ENCODE assay signal across 26 cellular contexts in the genomic region with DNA sequence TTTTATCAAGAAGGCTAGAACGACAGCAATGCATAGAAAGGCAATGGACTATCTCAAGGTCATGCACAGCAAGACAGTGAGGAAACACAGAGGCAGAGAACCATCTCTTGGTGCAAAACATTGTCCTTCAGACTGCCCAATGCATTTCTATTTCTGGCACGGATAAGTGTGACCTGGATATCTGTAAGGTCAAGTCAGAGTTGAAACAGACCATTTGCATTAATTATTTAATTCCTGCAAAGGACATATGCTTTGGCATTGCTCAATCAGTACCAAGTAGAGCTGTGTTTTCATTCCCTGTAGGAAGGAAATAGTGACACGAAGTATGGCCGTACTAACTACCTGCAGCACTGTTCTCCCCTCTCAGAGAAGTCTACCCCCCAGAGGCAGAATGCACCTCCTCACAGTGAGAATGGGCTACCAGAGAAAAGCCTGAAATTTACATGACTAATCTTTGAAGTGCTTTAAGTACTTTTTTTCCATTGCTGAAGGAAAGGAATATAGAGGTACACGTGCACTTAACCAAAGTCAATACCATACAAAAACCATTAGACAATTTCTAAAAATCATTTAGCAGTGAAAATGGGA.
"Had no signal": no experiment of that assay in that cellular context is flagged by ENCODE, and none has a peak within 500 bp of the region (broad histone marks: within the 10 kb centered on the region; RNA-seq: fewer than 3 reads in every experiment).

No MANE protein-coding gene starts in this region.

- H3K9me3 Mint-ChIP-seq: activated naive CD4-positive, alpha-beta T cell treated with anti-CD3 and anti-CD28 coated beads, Interleukin-2, amount 10 ng/mL, durations not matched to agents 7 days and 5 days; brain; T-cell had no signal

- H3K27me3 Mint-ChIP-seq: activated CD4-positive, alpha-beta T cell treated with anti-CD3 and anti-CD28 coated beads for 36 hours; activated naive CD4-positive, alpha-beta T cell treated with anti-CD3 and anti-CD28 coated beads, Interleukin-2, amount 10 ng/mL, durations not matched to agents 7 days and 5 days; brain; T-cell had no signal

- H3K4me1 Mint-ChIP-seq: activated naive CD4-positive, alpha-beta T cell treated with anti-CD3 and anti-CD28 coated beads, Interleukin-2, amount 10 ng/mL, durations not matched to agents 7 days and 5 days; brain had no signal

- DNase-seq: activated CD4-positive, alpha-beta T cell treated with anti-CD3 and anti-CD28 coated beads for 36 hours; activated CD4-positive, alpha-beta T cell treated with anti-CD3 and anti-CD28 coated beads, Interleukin-2, amount 50 U/mL, for 4 hours; activated CD8-positive, alpha-beta memory T cell treated with anti-CD3 and anti-CD28 coated beads, Interleukin-2, amount 50 U/mL, for 48 hours; activated CD8-positive, alpha-beta T cell treated with anti-CD3 and anti-CD28 coated beads, Interleukin-2, amount 10 ng/mL, durations not matched to agents 7 days and 5 days; activated effector memory CD4-positive, alpha-beta T cell treated with anti-CD3 and anti-CD28 coated beads, Interleukin-2, amount 50 U/mL, for 16 hours; activated naive CD4-positive, alpha-beta T cell treated with anti-CD3 and anti-CD28 coated beads, Interleukin-2, amount 10 ng/mL, durations not matched to agents 7 days and 5 days; activated T-cell treated with anti-CD3 and anti-CD28 coated beads, Interleukin-2, amount 50 U/mL, for 48 hours; amygdala; Karpas-422; MM.1S; NCI-H1105; NCI-H1436; NCI-H1694 treated with DMSO at 0.1 percent for 48 hours; NCI-H2029 treated with DMSO at 0.1 percent for 48 hours; NCI-H510A treated with DMSO at 0.1 percent for 48 hours; NCI-H69; NK-92 treated with Interleukin-12 subunit alpha and Interleukin-12 subunit beta, amount 100 ng/mL, for 24 hours; OCI-M1; RPMI8226; T-cell; T-helper 2 cell had no signal

- ATAC-seq: activated CD8-positive, alpha-beta T cell treated with anti-CD3 and anti-CD28 coated beads, Interleukin-2, amount 10 ng/mL, durations not matched to agents 7 days and 5 days; Panc1; Right ventricle myocardium inferior; T-cell had no signal

- H3K4me3 Mint-ChIP-seq: activated CD4-positive, alpha-beta T cell treated with anti-CD3 and anti-CD28 coated beads for 36 hours; activated CD8-positive, alpha-beta T cell treated with anti-CD3 and anti-CD28 coated beads, Interleukin-2, amount 10 ng/mL, durations not matched to agents 7 days and 5 days; activated naive CD4-positive, alpha-beta T cell treated with anti-CD3 and anti-CD28 coated beads, Interleukin-2, amount 10 ng/mL, durations not matched to agents 7 days and 5 days; brain; T-cell had no signal

- H3K27ac ChIP-seq: SK-N-MC, VCaP had no signal

- H3K4me3 ChIP-seq: SK-N-MC had no signal

- H3K27ac Mint-ChIP-seq: activated CD8-positive, alpha-beta T cell treated with anti-CD3 and anti-CD28 coated beads, Interleukin-2, amount 10 ng/mL, durations not matched to agents 7 days and 5 days; activated naive CD4-positive, alpha-beta T cell treated with anti-CD3 and anti-CD28 coated beads, Interleukin-2, amount 10 ng/mL, durations not matched to agents 7 days and 5 days; brain; T-cell had no signal
